In the genomic region with DNA sequence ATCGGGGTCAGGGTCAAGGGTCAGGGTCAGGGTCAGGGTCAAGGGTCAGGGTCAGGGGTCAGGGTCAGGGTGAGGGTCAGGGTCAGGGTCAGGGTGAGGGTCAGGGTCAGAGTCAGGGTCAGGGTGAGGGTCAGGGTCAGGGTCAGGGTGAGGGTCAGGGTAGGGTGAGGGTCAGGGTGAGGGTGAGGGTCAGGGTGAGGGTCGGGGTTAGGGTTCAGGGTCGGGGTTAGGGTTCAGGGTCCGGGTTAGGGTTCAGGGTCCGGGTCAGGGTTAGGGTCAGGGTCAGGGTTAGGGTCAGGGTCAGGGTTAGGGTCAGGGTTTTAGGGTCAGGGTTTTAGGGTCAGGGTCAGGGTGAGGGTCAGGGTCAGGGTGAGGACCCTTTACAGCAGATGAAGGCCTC, we compare ENCODE assay signal across 2 cellular contexts. TPM values are rescaled to one million over a fixed set of nuclear protein-coding genes. Genes with fewer than 3 reads are reported as not detected.
"Had no signal": no experiment of that assay in that cellular context is flagged by ENCODE, and none has a peak within 500 bp of the region (broad histone marks: within the 10 kb centered on the region; RNA-seq: fewer than 3 reads in every experiment).

No MANE protein-coding gene starts in this region.

RNA-seq across cellular contexts. Expression of a gene that starts 22.4 kb away (rescaled TPM):
- total RNA-seq: LHCN-M2, M059J had no signal
